Comparison of ENCODE assay signal across 1 cellular context in genomic region chr1:161115132-161115711, GRCh38.
TF ChIP-seq lines count a peak whose summit lies in the region.

No MANE protein-coding gene starts in this region.

TF ChIP-seq in K562, 482 proteins besides CTCF, POLR2A, EP300 and RAD21 (continued from another document and continues in another):
- TF ChIP-seq ZBTB2 (IDR thresholded peaks at IDR 0.05) (no peak), HMGN3 (IDR thresholded peaks at IDR 0.05; ENCODE audit: borderline replicate concordance, extremely low read depth, insufficient read length, low read depth, low read length) (no peak), PHF21A (IDR thresholded peaks at IDR 0.05; ENCODE audit: borderline replicate concordance, low read depth) (no peak), TCF7 (IDR thresholded peaks at IDR 0.05; ENCODE audit: borderline replicate concordance) (no peak), TFE3 (CRISPR knock-in tag; IDR thresholded peaks at IDR 0.05) (no peak), KDM5B (IDR thresholded peaks at IDR 0.05; ENCODE audit: insufficient replicate concordance, low read depth, low read length) (no peak), MXD1 (CRISPR knock-in tag; IDR thresholded peaks at IDR 0.05; ENCODE audit: borderline replicate concordance, poor library complexity, severe bottlenecking) (no peak), TFAM (CRISPR knock-in tag; conservative IDR thresholded peaks at IDR 0.05) (no peak), STAG1 (CRISPR knock-in tag; IDR thresholded peaks at IDR 0.05; ENCODE audit: borderline replicate concordance) (no peak), RBM39 (optimal IDR thresholded peaks at IDR 0.05; ENCODE audit: low read depth, low read length) (no peak), ELF4 (CRISPR knock-in tag; IDR thresholded peaks at IDR 0.05) (no peak), E4F1 (CRISPR knock-in tag; IDR thresholded peaks at IDR 0.05; ENCODE audit: borderline replicate concordance) (no peak), ZNF444 (CRISPR knock-in tag; IDR thresholded peaks at IDR 0.05) (no peak), ZNF24 (IDR thresholded peaks at IDR 0.05) (no peak), SMARCE1 (IDR thresholded peaks at IDR 0.05) (peak; percentile 63; the same call in 1 of the 2 replicates), SMARCB1 (IDR thresholded peaks at IDR 0.05; ENCODE audit: insufficient read length, low read depth) (no peak), CEBPB (tag; IDR thresholded peaks at IDR 0.05) (peak; percentile 30; the same call in 1 of the 2 replicates), RBM34 (IDR thresholded peaks at IDR 0.05; ENCODE audit: borderline replicate concordance, insufficient read depth, low read length) (no peak), SP2 (IDR thresholded peaks at IDR 0.05; ENCODE audit: extremely low read depth, low read depth, low read length, poor library complexity, severe bottlenecking) (no peak), NR2C1 (IDR thresholded peaks at IDR 0.05) (no peak), NR2C1 (tag; IDR thresholded peaks at IDR 0.05) (peak; percentile 57), ZNF174 (CRISPR knock-in tag; IDR thresholded peaks at IDR 0.05) (no peak), ZNF780A (CRISPR knock-in tag; IDR thresholded peaks at IDR 0.05) (no peak), DLX4 (CRISPR knock-in tag; IDR thresholded peaks at IDR 0.05) (no peak), GABPA (tag; conservative IDR thresholded peaks at IDR 0.05; ENCODE audit: low read depth) (0 out of 2 replicates have a peak, but pooled peaks have one; percentile 24), KLF16 (IDR thresholded peaks at IDR 0.05) (no peak), E2F6 (IDR thresholded peaks at IDR 0.05; ENCODE audit: borderline replicate concordance in 1 of 2, extremely low read depth in 1 of 2, insufficient read depth in 1 of 2, insufficient read length in 1 of 2, low read depth in 1 of 2, low read length in 1 of 2, poor library complexity in 1 of 2, severe bottlenecking in 1 of 2) (no peak), BHLHE40 (IDR thresholded peaks at IDR 0.05; ENCODE audit: low read length) (no peak), ZNF121 (CRISPR knock-in tag; conservative IDR thresholded peaks at IDR 0.05) (no peak), ETV5 (CRISPR knock-in tag; IDR thresholded peaks at IDR 0.05; ENCODE audit: low read depth) (no peak), ZNF3 (CRISPR knock-in tag; IDR thresholded peaks at IDR 0.05) (no peak), GATAD2B (IDR thresholded peaks at IDR 0.05; ENCODE audit: borderline replicate concordance) (no peak), POLR2B (IDR thresholded peaks at IDR 0.05; ENCODE audit: low read depth, partially characterized antibody) (peak; percentile 45), KHSRP (IDR thresholded peaks at IDR 0.05) (no peak), TAL1 (IDR thresholded peaks at IDR 0.05) (no peak), CAMTA2 (CRISPR knock-in tag; conservative IDR thresholded peaks at IDR 0.05) (no peak), ZNF512 (tag; IDR thresholded peaks at IDR 0.05) (no peak), ZNF639 (CRISPR knock-in tag; conservative IDR thresholded peaks at IDR 0.05 in 1 of 2, IDR thresholded peaks at IDR 0.05 in 1 of 2) (no peak), HMG20A (CRISPR knock-in tag; conservative IDR thresholded peaks at IDR 0.05) (no peak), MTA3 (IDR thresholded peaks at IDR 0.05; ENCODE audit: borderline replicate concordance) (peak; percentile 21; the same call in 1 of the 2 replicates), E2F5 (CRISPR knock-in tag; IDR thresholded peaks at IDR 0.05) (no peak), PPARD (CRISPR knock-in tag; IDR thresholded peaks at IDR 0.05) (no peak)
- TF ChIP-seq, protein P1, sequence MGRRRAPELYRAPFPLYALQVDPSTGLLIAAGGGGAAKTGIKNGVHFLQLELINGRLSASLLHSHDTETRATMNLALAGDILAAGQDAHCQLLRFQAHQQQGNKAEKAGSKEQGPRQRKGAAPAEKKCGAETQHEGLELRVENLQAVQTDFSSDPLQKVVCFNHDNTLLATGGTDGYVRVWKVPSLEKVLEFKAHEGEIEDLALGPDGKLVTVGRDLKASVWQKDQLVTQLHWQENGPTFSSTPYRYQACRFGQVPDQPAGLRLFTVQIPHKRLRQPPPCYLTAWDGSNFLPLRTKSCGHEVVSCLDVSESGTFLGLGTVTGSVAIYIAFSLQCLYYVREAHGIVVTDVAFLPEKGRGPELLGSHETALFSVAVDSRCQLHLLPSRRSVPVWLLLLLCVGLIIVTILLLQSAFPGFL (CRISPR knock-in tag; IDR thresholded peaks at IDR 0.05) = no peak
- TF ChIP-seq, protein P2, sequence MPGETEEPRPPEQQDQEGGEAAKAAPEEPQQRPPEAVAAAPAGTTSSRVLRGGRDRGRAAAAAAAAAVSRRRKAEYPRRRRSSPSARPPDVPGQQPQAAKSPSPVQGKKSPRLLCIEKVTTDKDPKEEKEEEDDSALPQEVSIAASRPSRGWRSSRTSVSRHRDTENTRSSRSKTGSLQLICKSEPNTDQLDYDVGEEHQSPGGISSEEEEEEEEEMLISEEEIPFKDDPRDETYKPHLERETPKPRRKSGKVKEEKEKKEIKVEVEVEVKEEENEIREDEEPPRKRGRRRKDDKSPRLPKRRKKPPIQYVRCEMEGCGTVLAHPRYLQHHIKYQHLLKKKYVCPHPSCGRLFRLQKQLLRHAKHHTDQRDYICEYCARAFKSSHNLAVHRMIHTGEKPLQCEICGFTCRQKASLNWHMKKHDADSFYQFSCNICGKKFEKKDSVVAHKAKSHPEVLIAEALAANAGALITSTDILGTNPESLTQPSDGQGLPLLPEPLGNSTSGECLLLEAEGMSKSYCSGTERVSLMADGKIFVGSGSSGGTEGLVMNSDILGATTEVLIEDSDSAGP (CRISPR knock-in tag; IDR thresholded peaks at IDR 0.05) = no peak
- TF ChIP-seq, protein P3, sequence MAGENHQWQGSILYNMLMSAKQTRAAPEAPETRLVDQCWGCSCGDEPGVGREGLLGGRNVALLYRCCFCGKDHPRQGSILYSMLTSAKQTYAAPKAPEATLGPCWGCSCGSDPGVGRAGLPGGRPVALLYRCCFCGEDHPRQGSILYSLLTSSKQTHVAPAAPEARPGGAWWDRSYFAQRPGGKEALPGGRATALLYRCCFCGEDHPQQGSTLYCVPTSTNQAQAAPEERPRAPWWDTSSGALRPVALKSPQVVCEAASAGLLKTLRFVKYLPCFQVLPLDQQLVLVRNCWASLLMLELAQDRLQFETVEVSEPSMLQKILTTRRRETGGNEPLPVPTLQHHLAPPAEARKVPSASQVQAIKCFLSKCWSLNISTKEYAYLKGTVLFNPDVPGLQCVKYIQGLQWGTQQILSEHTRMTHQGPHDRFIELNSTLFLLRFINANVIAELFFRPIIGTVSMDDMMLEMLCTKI (IDR thresholded peaks at IDR 0.05; ENCODE audit: partially characterized antibody) = no peak
- TF ChIP-seq, protein P4, sequence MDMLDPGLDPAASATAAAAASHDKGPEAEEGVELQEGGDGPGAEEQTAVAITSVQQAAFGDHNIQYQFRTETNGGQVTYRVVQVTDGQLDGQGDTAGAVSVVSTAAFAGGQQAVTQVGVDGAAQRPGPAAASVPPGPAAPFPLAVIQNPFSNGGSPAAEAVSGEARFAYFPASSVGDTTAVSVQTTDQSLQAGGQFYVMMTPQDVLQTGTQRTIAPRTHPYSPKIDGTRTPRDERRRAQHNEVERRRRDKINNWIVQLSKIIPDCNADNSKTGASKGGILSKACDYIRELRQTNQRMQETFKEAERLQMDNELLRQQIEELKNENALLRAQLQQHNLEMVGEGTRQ (CRISPR knock-in tag; IDR thresholded peaks at IDR 0.05) = no peak
- TF ChIP-seq, protein P5, sequence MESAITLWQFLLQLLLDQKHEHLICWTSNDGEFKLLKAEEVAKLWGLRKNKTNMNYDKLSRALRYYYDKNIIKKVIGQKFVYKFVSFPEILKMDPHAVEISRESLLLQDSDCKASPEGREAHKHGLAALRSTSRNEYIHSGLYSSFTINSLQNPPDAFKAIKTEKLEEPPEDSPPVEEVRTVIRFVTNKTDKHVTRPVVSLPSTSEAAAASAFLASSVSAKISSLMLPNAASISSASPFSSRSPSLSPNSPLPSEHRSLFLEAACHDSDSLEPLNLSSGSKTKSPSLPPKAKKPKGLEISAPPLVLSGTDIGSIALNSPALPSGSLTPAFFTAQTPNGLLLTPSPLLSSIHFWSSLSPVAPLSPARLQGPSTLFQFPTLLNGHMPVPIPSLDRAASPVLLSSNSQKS (CRISPR knock-in tag; IDR thresholded peaks at IDR 0.05) = no peak
- TF ChIP-seq, protein P6, sequence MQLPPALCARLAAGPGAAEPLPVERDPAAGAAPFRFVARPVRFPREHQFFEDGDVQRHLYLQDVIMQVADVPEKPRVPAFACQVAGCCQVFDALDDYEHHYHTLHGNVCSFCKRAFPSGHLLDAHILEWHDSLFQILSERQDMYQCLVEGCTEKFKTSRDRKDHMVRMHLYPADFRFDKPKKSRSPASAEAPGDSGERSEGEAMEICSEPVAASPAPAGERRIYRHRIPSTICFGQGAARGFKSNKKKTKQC (CRISPR knock-in tag; IDR thresholded peaks at IDR 0.05) = no peak
